ENCODE assay signal across 8 cellular contexts in the genomic region with DNA sequence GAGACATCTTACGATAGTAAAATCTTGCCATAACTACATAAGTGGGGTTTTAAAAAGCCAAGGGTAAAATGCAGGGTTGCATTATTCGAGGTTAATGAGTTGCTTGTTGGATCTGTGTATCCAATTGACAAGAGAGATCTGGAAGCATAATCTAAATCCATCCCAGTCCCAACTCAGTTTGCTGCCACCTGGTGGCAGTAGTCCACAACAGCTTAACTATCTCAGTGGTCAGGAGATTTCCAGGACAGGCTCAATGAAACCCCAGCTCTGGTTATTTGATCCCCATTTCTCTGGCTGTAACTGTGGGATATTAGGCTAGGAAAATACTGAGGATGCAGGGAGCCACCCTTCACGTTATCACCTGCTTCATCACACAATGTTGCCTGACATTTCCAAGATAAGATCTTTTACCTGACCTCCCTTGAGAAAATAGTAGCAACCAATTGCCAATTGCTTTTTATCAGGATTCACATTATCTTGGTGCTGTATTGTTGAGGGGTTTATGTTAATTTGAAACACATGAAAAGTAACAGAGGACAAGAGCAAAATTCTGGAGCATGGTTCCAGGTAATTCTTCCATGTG.
DNase-seq lines count a peak whose midpoint lies in the region; TF ChIP-seq lines count a peak whose summit lies in the region.

No MANE protein-coding gene starts in this region.

- H3K27me3 Mint-ChIP-seq in brain: no peaks in the 10 kb centered on the region

- H3K27ac Mint-ChIP-seq in brain: peak overlapping the region in 1 of 5 experiments; percentile 0

- TF ChIP-seq CTCF in GM20000 (IDR thresholded peaks at IDR 0.05; ENCODE audit: extremely low read depth, missing control alignments) (peak; percentile 65), brain (conservative IDR thresholded peaks at IDR 0.05) (peak; percentile 80 to 87)

- no peaks in the 10 kb centered on the region for H3K36me3 Mint-ChIP-seq in brain

- no peaks in the 10 kb centered on the region for H3K9me3 Mint-ChIP-seq in brain

- DNase-seq in COLO668 (lab: John Stamatoyannopoulos, UW; ENCODE audit: unreplicated experiment) (peak; percentile 69), GM20000 (ENCODE audit: low spot score) (peak; percentile 52), MV-4-11 (lab: John Stamatoyannopoulos, UW) (peak; percentile 57), T-helper 9 cell (peak; percentile 49), iPS-NIHi11 (ENCODE audit: low spot score) (peak; percentile 81), cerebellar nuclear complex (lab: John Stamatoyannopoulos, UW) (no peak)
- DNase-seq in stimulated activated CD4-positive, alpha-beta T cell treated with anti-CD3 and anti-CD28 coated beads, Interleukin-12 subunit alpha, Interleukin-12 subunit beta, amount 100 ng/mL, for 4 hours: peak; percentile 45

- H3K4me1 Mint-ChIP-seq in brain: peaks cover 4% of the 10 kb centered on the region

- no peak overlapping the region for H3K4me3 Mint-ChIP-seq in brain

Comparison
In these comparisons a context has a peak if more than half of its experiments do, and no peak if none do; other contexts are left out.
1. DNase-seq: peak in COLO668 (single experiment), GM20000 (single experiment), MV-4-11 (single experiment), T-helper 9 cell (single experiment), iPS-NIHi11 (single experiment) and stimulated activated CD4-positive, alpha-beta T cell treated with anti-CD3 and anti-CD28 coated beads, Interleukin-12 subunit alpha, Interleukin-12 subunit beta, amount 100 ng/mL, for 4 hours (single experiment); none in cerebellar nuclear complex (0 of 2).